In the genomic region with DNA sequence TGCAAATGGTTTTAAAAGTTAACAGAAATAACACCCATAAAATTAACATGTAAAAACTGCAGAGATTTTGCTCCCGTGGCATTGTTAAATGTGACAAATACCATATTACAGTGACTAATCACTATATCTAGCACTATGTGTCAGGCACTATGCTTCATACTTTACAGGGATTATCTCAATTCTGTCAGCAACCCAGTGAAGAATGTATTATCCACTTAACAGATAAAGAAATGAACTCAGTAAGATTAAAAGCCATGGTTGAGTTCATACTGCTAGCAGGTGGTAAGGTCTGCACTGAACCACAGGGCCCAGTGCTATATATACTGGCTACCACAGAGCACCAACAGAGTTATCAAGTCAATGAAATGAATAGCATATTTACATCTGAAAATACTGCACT, we compare ENCODE assay signal across 34 cellular contexts.
A peak's percentile ranks its signal among the peaks of the same experiment; 100 is the strongest.
DNase-seq lines count a peak whose midpoint lies in the region; ATAC-seq and TF ChIP-seq lines count a peak whose summit lies in the region.
"Had no signal": no experiment of that assay in that cellular context is flagged by ENCODE, and none has a peak within 500 bp of the region (broad histone marks: within the 10 kb centered on the region; RNA-seq: fewer than 3 reads in every experiment).

No MANE protein-coding gene starts in this region.

- H3K79me2 ChIP-seq in PC-9 (ENCODE audit: low read depth): no peaks in the 10 kb centered on the region

- intact Hi-C loops in A673 (cut with micrococcal nuclease; ENCODE audit: unreplicated experiment): no loop called here
- intact Hi-C loops in PC-9 (cut with micrococcal nuclease; ENCODE audit: unreplicated experiment): no loop called here
- intact Hi-C loops in sciatic nerve (cut with DNase I): no loop called here

- no TSS peak for BruUV-seq in A673 (replicated peaks; lab: Mats Ljungman, UMichigan)
- BruUV-seq in PC-9 (replicated peaks; lab: Mats Ljungman, UMichigan): no TSS peak

- no peaks in the 10 kb centered on the region; the same call in 1 of the 2 replicates for H3K9me2 ChIP-seq in PC-9 (ENCODE audit: insufficient read depth)

- POLR2A ChIA-PET in A673 (lab: Charles Lee; ENCODE audit: low non-redundant PET): no interaction called here
- POLR2A ChIA-PET in PC-9 (lab: Charles Lee; ENCODE audit: unreplicated experiment): no interaction called here

- peaks cover under 1% of the 10 kb centered on the region for H3K36me3 ChIP-seq in A673 (ENCODE audit: insufficient read depth, low read length, poor library complexity, severe bottlenecking)
- peaks cover 3% of the 10 kb centered on the region; the same call in 1 of the 2 replicates for H3K36me3 ChIP-seq in PC-9 (ENCODE audit: low read depth)
- H3K36me3 ChIP-seq: ascending aorta, heart right ventricle, ovary, right atrium auricular region, tibial artery had no signal

- CTCF ChIA-PET in A673 (lab: Charles Lee): no interaction called here
- CTCF ChIA-PET in PC-9 (lab: Charles Lee): no interaction called here

- DNase-seq in A673 (ENCODE audit: low spot score) (peak; percentile 84), M059J (ENCODE audit: low read depth) (peak; percentile 16), amniotic epithelial cell (ENCODE audit: low read depth) (peak; percentile 68), iris pigment epithelial cell (ENCODE audit: low read depth) (peak; percentile 25), PC-9 (no peak), NCI-H446 treated with DMSO at 0.1 percent for 48 hours (lab: John Stamatoyannopoulos, UW) (no peak), sciatic nerve (ENCODE audit: low spot score) (no peak)
- DNase-seq: activated B cell treated with CpG ODN at 0.5 μM for 24 hours; activated CD4-positive, alpha-beta T cell treated with anti-CD3 and anti-CD28 coated beads, Interleukin-2, amount 50 U/mL, for 1 hour; activated gamma-delta T cell treated with Interleukin-2 at 50 U/mL for 16 hours; activated naive CD8-positive, alpha-beta T cell treated with anti-CD3 and anti-CD28 coated beads, Interleukin-2, amount 10 ng/mL, durations not matched to agents 7 days and 5 days; activated T-cell treated with anti-CD3 and anti-CD28 coated beads, Interleukin-2, amount 50 U/mL, for 24 hours; CD8-positive, alpha-beta T cell; central memory CD4-positive, alpha-beta T cell; DMS 273 treated with DMSO at 0.1 percent for 48 hours; effector memory CD8-positive, alpha-beta T cell; EL; erythroblast; heart right ventricle; kidney glomerular epithelial cell; mucosa of descending colon; NCI-H1092; NCI-H1694 treated with DMSO at 0.1 percent for 48 hours; NCI-H2171; NCI-H510A treated with DMSO at 0.1 percent for 48 hours; nephron progenitor cell; ovary; T-cell; tibial artery had no signal

- H3K27me3 ChIP-seq in A673 (replicated peaks; ENCODE audit: insufficient read depth, low read depth, low read length, poor library complexity): no peaks in the 10 kb centered on the region
- no peaks in the 10 kb centered on the region for H3K27me3 ChIP-seq in PC-9 (ENCODE audit: insufficient read depth, low read depth)
- H3K27me3 ChIP-seq: ascending aorta, heart right ventricle, ovary, right atrium auricular region, SJSA1, tibial artery had no signal

- H3K27ac ChIP-seq in A673 (ENCODE audit: low read depth, low read length, poor library complexity, severe bottlenecking) (peak overlapping the region; percentile 26), PC-9 (no peak overlapping the region)
- H3K27ac ChIP-seq: ascending aorta, heart right ventricle, ovary, right atrium auricular region, SJSA1, tibial artery had no signal

- H4K20me1 ChIP-seq in PC-9 (ENCODE audit: insufficient read depth): no peaks in the 10 kb centered on the region

- TF ChIP-seq CTCF in A673 (conservative IDR thresholded peaks at IDR 0.05; ENCODE audit: low read depth, low read length) (no peak), PC-9 (conservative IDR thresholded peaks at IDR 0.05) (no peak)

- H3K4me3 ChIP-seq in A673 (ENCODE audit: low read depth, low read length, poor library complexity, severe bottlenecking) (no peak overlapping the region), PC-9 (no peak overlapping the region)
- H3K4me3 ChIP-seq: ascending aorta, heart right ventricle, lung, mucosa of descending colon, ovary, right atrium auricular region, SJSA1, tibial artery had no signal

- H3K4me1 ChIP-seq in A673 (ENCODE audit: insufficient read depth, low read length, poor library complexity, severe bottlenecking) (peaks cover 20% of the 10 kb centered on the region), PC-9 (replicated peaks; ENCODE audit: insufficient read depth) (no peaks in the 10 kb centered on the region)
- H3K4me1 ChIP-seq: ascending aorta, heart right ventricle, right atrium auricular region, SJSA1, tibial artery had no signal

- H2AFZ ChIP-seq in PC-9: no peak overlapping the region

- no peaks in the 10 kb centered on the region for H3K9me3 ChIP-seq in A673 (ENCODE audit: low read depth, low read length, poor library complexity, severe bottlenecking)
- H3K9me3 ChIP-seq in PC-9 (ENCODE audit: insufficient read depth, low read depth): no peaks in the 10 kb centered on the region
- H3K9me3 ChIP-seq: ascending aorta, mucosa of descending colon, ovary, SJSA1, tibial artery had no signal

- 0 out of 2 replicates have a peak, but pooled peaks cover 4% of the 10 kb centered on the region for H3F3A ChIP-seq in PC-9 (ENCODE audit: insufficient read depth, low read depth)

- H3K4me2 ChIP-seq in PC-9: no peak overlapping the region

- ATAC-seq in GM18909 (IDR thresholded peaks at IDR 0.05; ENCODE audit: poor library complexity, unreplicated experiment): no peak
- no peak for ATAC-seq in sciatic nerve
- ATAC-seq: CD8-positive, alpha-beta T cell; effector memory CD8-positive, alpha-beta T cell; mucosa of descending colon; T-cell had no signal

Comparison
In these comparisons a context has a peak if more than half of its experiments do, and no peak if none do; other contexts are left out.
1. DNase-seq: peak in A673 (single experiment), M059J (single experiment), amniotic epithelial cell (single experiment) and iris pigment epithelial cell (single experiment); none in PC-9 (0 of 2), NCI-H446 treated with DMSO at 0.1 percent for 48 hours (single experiment) and sciatic nerve (single experiment).